ENCODE assay signal across 16 cellular contexts in genomic region chr3:145183261-145183660, GRCh38.
"Had no signal": no experiment of that assay in that cellular context is flagged by ENCODE, and none has a peak within 500 bp of the region (broad histone marks: within the 10 kb centered on the region; RNA-seq: fewer than 3 reads in every experiment).

No MANE protein-coding gene starts in this region.

- H3K27ac Mint-ChIP-seq: activated CD4-positive, alpha-beta memory T cell treated with anti-CD3 and anti-CD28 coated beads, Interleukin-2, amount 10 ng/mL, durations not matched to agents 7 days and 5 days; activated naive CD8-positive, alpha-beta T cell treated with anti-CD3 and anti-CD28 coated beads, Interleukin-2, amount 50 U/mL, for 24 hours; dendritic cell treated with granulocyte-macrophage colony-stimulating factor and Interleukin-4, amounts not matched to agents 40 ng/mL and 50 ng/mL, for 4 days; neural progenitor cell; stimulated activated naive CD8-positive, alpha-beta T cell treated with anti-CD3 and anti-CD28 coated beads, Interleukin-15, amount 100 ng/mL, for 72 hours; T-cell had no signal

- ATAC-seq: activated naive CD8-positive, alpha-beta T cell treated with anti-CD3 and anti-CD28 coated beads, Interleukin-2, amount 50 U/mL, for 24 hours; gastrocnemius medialis; pancreas; stimulated activated naive CD8-positive, alpha-beta T cell treated with anti-CD3 and anti-CD28 coated beads, Interleukin-15, amount 100 ng/mL, for 72 hours; T-cell had no signal

- H3K4me1 ChIP-seq: gastrocnemius medialis, pancreas, testis had no signal

- H3K4me3 ChIP-seq: neural progenitor cell, pancreas, testis had no signal

- H3K9ac ChIP-seq: neural progenitor cell had no signal

- DNase-seq: activated CD4-positive, alpha-beta memory T cell treated with anti-CD3 and anti-CD28 coated beads, Interleukin-2, amount 10 ng/mL, durations not matched to agents 7 days and 5 days; activated naive CD4-positive, alpha-beta T cell; activated naive CD8-positive, alpha-beta T cell treated with anti-CD3 and anti-CD28 coated beads, Interleukin-2, amount 50 U/mL, for 24 hours; gastrocnemius medialis; kidney glomerular epithelial cell; midbrain; pancreas; retina; stimulated activated CD4-positive, alpha-beta T cell treated with anti-CD3 and anti-CD28 coated beads, Interleukin-4, amount 100 ng/mL, for 4 hours; stimulated activated naive CD8-positive, alpha-beta T cell treated with anti-CD3 and anti-CD28 coated beads, Interleukin-15, amount 100 ng/mL, for 72 hours; T-cell; testis had no signal

- H3K4me3 Mint-ChIP-seq: activated CD4-positive, alpha-beta memory T cell treated with anti-CD3 and anti-CD28 coated beads, Interleukin-2, amount 10 ng/mL, durations not matched to agents 7 days and 5 days; activated naive CD8-positive, alpha-beta T cell treated with anti-CD3 and anti-CD28 coated beads, Interleukin-2, amount 50 U/mL, for 24 hours; central memory CD8-positive, alpha-beta T cell; dendritic cell treated with granulocyte-macrophage colony-stimulating factor and Interleukin-4, amounts not matched to agents 40 ng/mL and 50 ng/mL, for 4 days; neural progenitor cell; stimulated activated naive CD8-positive, alpha-beta T cell treated with anti-CD3 and anti-CD28 coated beads, Interleukin-15, amount 100 ng/mL, for 72 hours; T-cell had no signal

- H3K27ac ChIP-seq: gastrocnemius medialis, neural progenitor cell, pancreas, testis, VCaP had no signal

- H3K9me3 ChIP-seq: gastrocnemius medialis, pancreas, testis had no signal

- H3K4me1 Mint-ChIP-seq: activated CD4-positive, alpha-beta memory T cell treated with anti-CD3 and anti-CD28 coated beads, Interleukin-2, amount 10 ng/mL, durations not matched to agents 7 days and 5 days; activated naive CD8-positive, alpha-beta T cell treated with anti-CD3 and anti-CD28 coated beads, Interleukin-2, amount 50 U/mL, for 24 hours; central memory CD8-positive, alpha-beta T cell; stimulated activated naive CD8-positive, alpha-beta T cell treated with anti-CD3 and anti-CD28 coated beads, Interleukin-15, amount 100 ng/mL, for 72 hours had no signal

- H3K27me3 ChIP-seq: gastrocnemius medialis, neural progenitor cell, pancreas, testis had no signal

- H3K4me2 ChIP-seq: neural progenitor cell had no signal

- H3K27me3 Mint-ChIP-seq: activated CD4-positive, alpha-beta memory T cell treated with anti-CD3 and anti-CD28 coated beads, Interleukin-2, amount 10 ng/mL, durations not matched to agents 7 days and 5 days; activated naive CD8-positive, alpha-beta T cell treated with anti-CD3 and anti-CD28 coated beads, Interleukin-2, amount 50 U/mL, for 24 hours; central memory CD8-positive, alpha-beta T cell; dendritic cell treated with granulocyte-macrophage colony-stimulating factor and Interleukin-4, amounts not matched to agents 40 ng/mL and 50 ng/mL, for 4 days; stimulated activated naive CD8-positive, alpha-beta T cell treated with anti-CD3 and anti-CD28 coated beads, Interleukin-15, amount 100 ng/mL, for 72 hours; T-cell had no signal

- H3K9me3 Mint-ChIP-seq: activated naive CD8-positive, alpha-beta T cell treated with anti-CD3 and anti-CD28 coated beads, Interleukin-2, amount 50 U/mL, for 24 hours; dendritic cell treated with granulocyte-macrophage colony-stimulating factor and Interleukin-4, amounts not matched to agents 40 ng/mL and 50 ng/mL, for 4 days; neural progenitor cell; stimulated activated naive CD8-positive, alpha-beta T cell treated with anti-CD3 and anti-CD28 coated beads, Interleukin-15, amount 100 ng/mL, for 72 hours; T-cell had no signal

- H3K36me3 Mint-ChIP-seq: neural progenitor cell, T-cell had no signal

- H3K36me3 ChIP-seq: gastrocnemius medialis, neural progenitor cell, pancreas had no signal

- H2AFZ ChIP-seq: neural progenitor cell had no signal
